Comparison of ENCODE assay signal across 1 cellular context in genomic region chr6:157089851-157090250, GRCh38.
TF ChIP-seq lines count a peak whose summit lies in the region.

No MANE protein-coding gene starts in this region.

TF ChIP-seq in WTC11, 78 proteins besides CTCF, POLR2A, EP300 and RAD21 (continued from another document):
- TF ChIP-seq, protein P1, sequence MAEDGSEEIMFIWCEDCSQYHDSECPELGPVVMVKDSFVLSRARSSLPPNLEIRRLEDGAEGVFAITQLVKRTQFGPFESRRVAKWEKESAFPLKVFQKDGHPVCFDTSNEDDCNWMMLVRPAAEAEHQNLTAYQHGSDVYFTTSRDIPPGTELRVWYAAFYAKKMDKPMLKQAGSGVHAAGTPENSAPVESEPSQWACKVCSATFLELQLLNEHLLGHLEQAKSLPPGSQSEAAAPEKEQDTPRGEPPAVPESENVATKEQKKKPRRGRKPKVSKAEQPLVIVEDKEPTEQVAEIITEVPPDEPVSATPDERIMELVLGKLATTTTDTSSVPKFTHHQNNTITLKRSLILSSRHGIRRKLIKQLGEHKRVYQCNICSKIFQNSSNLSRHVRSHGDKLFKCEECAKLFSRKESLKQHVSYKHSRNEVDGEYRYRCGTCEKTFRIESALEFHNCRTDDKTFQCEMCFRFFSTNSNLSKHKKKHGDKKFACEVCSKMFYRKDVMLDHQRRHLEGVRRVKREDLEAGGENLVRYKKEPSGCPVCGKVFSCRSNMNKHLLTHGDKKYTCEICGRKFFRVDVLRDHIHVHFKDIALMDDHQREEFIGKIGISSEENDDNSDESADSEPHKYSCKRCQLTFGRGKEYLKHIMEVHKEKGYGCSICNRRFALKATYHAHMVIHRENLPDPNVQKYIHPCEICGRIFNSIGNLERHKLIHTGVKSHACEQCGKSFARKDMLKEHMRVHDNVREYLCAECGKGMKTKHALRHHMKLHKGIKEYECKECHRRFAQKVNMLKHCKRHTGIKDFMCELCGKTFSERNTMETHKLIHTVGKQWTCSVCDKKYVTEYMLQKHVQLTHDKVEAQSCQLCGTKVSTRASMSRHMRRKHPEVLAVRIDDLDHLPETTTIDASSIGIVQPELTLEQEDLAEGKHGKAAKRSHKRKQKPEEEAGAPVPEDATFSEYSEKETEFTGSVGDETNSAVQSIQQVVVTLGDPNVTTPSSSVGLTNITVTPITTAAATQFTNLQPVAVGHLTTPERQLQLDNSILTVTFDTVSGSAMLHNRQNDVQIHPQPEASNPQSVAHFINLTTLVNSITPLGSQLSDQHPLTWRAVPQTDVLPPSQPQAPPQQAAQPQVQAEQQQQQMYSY (CRISPR knock-in tag; IDR thresholded peaks at IDR 0.05), result no peak
